Comparison of ENCODE assay signal across 8 cellular contexts in the genomic region with DNA sequence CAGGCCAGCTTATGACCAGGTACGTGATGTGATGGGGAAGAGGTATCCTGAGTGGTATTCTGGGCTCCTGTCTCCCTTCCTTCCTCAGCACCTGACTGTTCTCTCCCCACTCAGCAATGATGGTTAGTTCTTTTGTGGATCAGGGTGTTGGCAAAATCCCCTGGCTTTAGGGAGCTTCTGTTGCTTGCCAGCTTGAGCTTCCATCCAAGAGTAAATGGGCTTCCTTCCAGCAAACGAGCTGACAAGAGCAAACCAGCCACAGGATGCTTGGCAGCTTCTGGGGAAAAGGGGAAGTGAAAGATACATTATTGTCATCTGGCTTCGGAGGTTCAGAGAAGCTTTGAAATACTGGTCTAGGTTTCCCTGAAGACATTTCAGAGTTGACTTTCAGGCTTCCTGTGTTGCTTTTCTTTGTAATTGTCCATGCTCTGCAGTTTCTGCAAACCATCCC. TPM values are rescaled to one million over a fixed set of nuclear protein-coding genes. Genes with fewer than 3 reads are reported as not detected.
DNase-seq lines count a peak whose midpoint lies in the region; ATAC-seq, FAIRE-seq and TF ChIP-seq lines count a peak whose summit lies in the region.

No MANE protein-coding gene starts in this region.

- ATAC-seq in GM19324 (IDR thresholded peaks at IDR 0.05; ENCODE audit: low FRiP score, unreplicated experiment), result peak; percentile 22
- ATAC-seq in HG03432 (IDR thresholded peaks at IDR 0.05; ENCODE audit: unreplicated experiment), result peak; percentile 41

- no peak overlapping the region for H3K4me3 ChIP-seq in endothelial cell of umbilical vein (replicated peaks in 1 of 3; ENCODE audit: insufficient read depth in 1 of 3, low read depth in 1 of 3, low read length in 3 of 3)

- peak overlapping the region; percentile 92 for H3K27ac ChIP-seq in endothelial cell of umbilical vein (ENCODE audit: insufficient read depth, low read depth, low read length)

- no TSS peak for BruUV-seq in endothelial cell of umbilical vein (replicated peaks; lab: Mats Ljungman, UMichigan)

- dilution Hi-C loops in endothelial cell of umbilical vein (cut with MboI; ENCODE audit: extremely low pct_ligation_motif_present, low sequenced_read_pairs), result no loop called here

- peak; percentile 25 for DNase-seq in COR-L47 (lab: John Stamatoyannopoulos, UW)
- DNase-seq in SKM-1 treated with dmso at 0.1 percent for 144 hours (lab: John Stamatoyannopoulos, UW; ENCODE audit: unreplicated experiment), result peak; percentile 87
- DNase-seq in endothelial cell of umbilical vein (ENCODE audit: low read depth, low spot score), result peak; percentile 49
- no peak for DNase-seq in iPS-NIHi11 (ENCODE audit: low spot score)
- no peak for DNase-seq in DMS53 (lab: John Stamatoyannopoulos, UW)

- no peaks in the 10 kb centered on the region for H4K20me1 ChIP-seq in endothelial cell of umbilical vein (replicated peaks; ENCODE audit: control insufficient read depth, extremely low read depth, insufficient read depth, low read length)

- intact Hi-C loops in endothelial cell of umbilical vein (cut with micrococcal nuclease), result loop anchor here (5.0 kb wide), 1 partner anchor 414 kb away; the partner anchor contains the start of genes BBIP1 and SHOC2

- peak overlapping the region; percentile 82 for H3K4me2 ChIP-seq in endothelial cell of umbilical vein (ENCODE audit: insufficient read depth, low read length)

- peak overlapping the region; percentile 40 for H3K9ac ChIP-seq in endothelial cell of umbilical vein (replicated peaks; ENCODE audit: extremely low read depth, insufficient read depth, low read length)

- peaks cover 59% of the 10 kb centered on the region for H3K27me3 Mint-ChIP-seq in nephron (ENCODE audit: low read depth)

- POLR2A ChIA-PET in endothelial cell of umbilical vein (lab: Charles Lee), result interaction anchor here (0.7 to 1.3 kb wide), 3 partner anchors 9 to 111 kb away, joined by 4 read pairs; no protein-coding TSS in a partner anchor

- H3K4me1 Mint-ChIP-seq in nephron, result peaks cover 62% of the 10 kb centered on the region

- peak overlapping the region in 2 of 3 experiments; percentile 67 to 70 for H3K27ac Mint-ChIP-seq in nephron

- H2AFZ ChIP-seq in endothelial cell of umbilical vein (ENCODE audit: low read depth, low read length), result no peak overlapping the region

- H3K9me3 Mint-ChIP-seq in nephron, result no peaks in the 10 kb centered on the region

- no peaks in the 10 kb centered on the region for H3K27me3 ChIP-seq in endothelial cell of umbilical vein (ENCODE audit: control insufficient read depth in 2 of 2, insufficient read depth in 2 of 2, low read length in 2 of 2)

- TF ChIP-seq POLR2A in endothelial cell of umbilical vein (IDR thresholded peaks at IDR 0.05; ENCODE audit: low read depth, low read length), result no peak

- H3K36me3 ChIP-seq in endothelial cell of umbilical vein (ENCODE audit: control insufficient read depth in 2 of 2, extremely low read depth in 1 of 2, insufficient read depth in 2 of 2, low read length in 2 of 2), result no peaks in the 10 kb centered on the region

- peak; percentile 26 for FAIRE-seq in endothelial cell of umbilical vein (lab: Jason Lieb, UNC)

- H3K9me3 ChIP-seq in endothelial cell of umbilical vein (replicated peaks; ENCODE audit: control insufficient read depth, insufficient read depth, low read length), result no peaks in the 10 kb centered on the region

- H3K36me3 Mint-ChIP-seq in nephron (ENCODE audit: low read depth), result peaks cover 16% of the 10 kb centered on the region

- peaks cover 69% of the 10 kb centered on the region for H3K4me1 ChIP-seq in endothelial cell of umbilical vein (ENCODE audit: control insufficient read depth, extremely low read depth, insufficient read depth, low read length)

- no peak for TF ChIP-seq CTCF in endothelial cell of umbilical vein (IDR thresholded peaks at IDR 0.05; ENCODE audit: extremely low read depth in 1 of 2, insufficient read depth in 1 of 2, low read depth in 1 of 2, low read length in 2 of 2)
- no peak for TF ChIP-seq CTCF in nephron (IDR thresholded peaks at IDR 0.05; ENCODE audit: unreplicated experiment in 3 of 3)

- CTCF ChIA-PET in endothelial cell of umbilical vein (lab: Charles Lee), result interaction anchor here (1.0 to 16.9 kb wide), 8 partner anchors 11 to 193 kb away, joined by 3 to 268 read pairs (median 11); no protein-coding TSS in a partner anchor

- no peaks in the 10 kb centered on the region for H3K9me1 ChIP-seq in endothelial cell of umbilical vein (replicated peaks; ENCODE audit: control insufficient read depth, extremely low read depth, insufficient read depth, low read length)

- H3K4me3 Mint-ChIP-seq in nephron, result peak overlapping the region in 2 of 3 experiments; percentile 41 to 49

- peaks cover 88% of the 10 kb centered on the region for H3K79me2 ChIP-seq in endothelial cell of umbilical vein (ENCODE audit: control insufficient read depth, insufficient read depth, low read length)

TF ChIP-seq in endothelial cell of umbilical vein, 7 proteins besides CTCF, POLR2A, EP300 and RAD21:
- TF ChIP-seq EZH2 (IDR thresholded peaks at IDR 0.05; ENCODE audit: borderline replicate concordance, low read depth, low read length, severe bottlenecking) (no peak), GATA2 (IDR thresholded peaks at IDR 0.05; ENCODE audit: insufficient read depth, insufficient read length, low read depth, low read length) (no peak), JUN (IDR thresholded peaks at IDR 0.05; ENCODE audit: borderline replicate concordance, insufficient read depth, insufficient read length, low read depth) (no peak), FOS (IDR thresholded peaks at IDR 0.05; ENCODE audit: borderline replicate concordance, insufficient read depth, low read length) (no peak), MYC (IDR thresholded peaks at IDR 0.05; ENCODE audit: low read depth, low read length) (no peak), POLR2AphosphoS5 (IDR thresholded peaks at IDR 0.05; ENCODE audit: insufficient read depth, low read depth, low read length) (no peak)
- TF ChIP-seq, protein P1, sequence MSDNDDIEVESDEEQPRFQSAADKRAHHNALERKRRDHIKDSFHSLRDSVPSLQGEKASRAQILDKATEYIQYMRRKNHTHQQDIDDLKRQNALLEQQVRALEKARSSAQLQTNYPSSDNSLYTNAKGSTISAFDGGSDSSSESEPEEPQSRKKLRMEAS (IDR thresholded peaks at IDR 0.05; ENCODE audit: insufficient read depth, insufficient read length), result no peak

RNA-seq across cellular contexts. Expression of gene DUSP5, which starts 5.2 kb away (rescaled TPM):
- 12.2 and 12.6 TPM in 2 replicates for total RNA-seq in endothelial cell of umbilical vein
- polyA plus RNA-seq in endothelial cell of umbilical vein, result 17.5 and 25.2 TPM in 2 replicates
- polyA plus RNA-seq in endothelial cell of umbilical vein (2011; cell fraction: cytosol; rRNA removed), result 24.1 and 27.8 TPM in 2 replicates
- 49.2 and 70.2 TPM in 2 replicates for polyA plus RNA-seq in endothelial cell of umbilical vein (2011; cell fraction: nucleus; rRNA removed)
- 16.4 and 20.9 TPM in 2 replicates for polyA plus RNA-seq in endothelial cell of umbilical vein (2012)
- polyA minus RNA-seq in endothelial cell of umbilical vein, result 29.2 and 38.4 TPM in 2 replicates
- polyA minus RNA-seq in endothelial cell of umbilical vein (2011; cell fraction: cytosol; rRNA and poly(A)+ RNA removed), result 32.1 TPM
- 53.7 and 58.1 TPM in 2 replicates for polyA minus RNA-seq in endothelial cell of umbilical vein (2011; cell fraction: nucleus; rRNA and poly(A)+ RNA removed)

Comparison
In these comparisons a context has a peak if more than half of its experiments do, and no peak if none do; other contexts are left out.
1. DNase-seq: peak in COR-L47 (single experiment), SKM-1 treated with dmso at 0.1 percent for 144 hours (single experiment) and endothelial cell of umbilical vein (single experiment); none in iPS-NIHi11 (single experiment) and DMS53 (single experiment).